In the genomic region with DNA sequence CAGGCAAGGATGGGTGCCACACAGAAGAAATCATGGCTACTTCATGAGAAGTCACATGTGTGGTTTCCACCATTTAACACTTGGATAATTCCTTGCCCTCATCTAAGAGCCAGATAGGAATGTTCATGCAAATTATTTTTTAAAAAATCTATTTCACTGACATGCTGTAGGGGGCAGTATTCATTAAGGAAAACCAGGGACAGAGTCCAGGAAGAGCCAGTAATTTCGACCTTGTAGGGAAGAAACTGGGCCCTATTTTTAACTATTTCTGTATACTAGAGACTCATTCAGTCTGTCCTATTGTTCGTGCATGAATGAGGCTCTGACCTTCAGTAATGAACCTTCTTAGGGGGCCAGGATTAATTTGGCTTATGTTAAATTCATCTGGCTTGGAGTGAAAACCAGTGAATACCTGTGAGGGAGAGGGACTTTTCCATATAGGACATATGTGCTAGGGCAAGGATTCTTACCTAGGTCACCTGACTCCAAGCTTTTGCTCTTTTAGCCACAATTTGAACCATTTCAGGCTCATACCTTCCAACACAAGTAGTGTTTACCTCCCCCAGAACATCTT, we compare ENCODE assay signal across 8 cellular contexts.
A peak's percentile ranks its signal among the peaks of the same experiment; 100 is the strongest.
DNase-seq lines count a peak whose midpoint lies in the region; ATAC-seq lines count a peak whose summit lies in the region.

No MANE protein-coding gene starts in this region.

- intact Hi-C loops in posterior cingulate gyrus (cut with DNase I), result loop anchor here (5.0 to 10.0 kb wide), 3 partner anchors 49 to 222 kb away; no protein-coding TSS in a partner anchor

- ATAC-seq in GM18858 (IDR thresholded peaks at IDR 0.05; ENCODE audit: unreplicated experiment), result no peak
- no peak for ATAC-seq in GM21528 (IDR thresholded peaks at IDR 0.05; ENCODE audit: low FRiP score, unreplicated experiment)

- DNase-seq in DMS79 treated with DMSO at 0.1 percent for 48 hours (lab: John Stamatoyannopoulos, UW) (peak; percentile 64), DMS79 (lab: John Stamatoyannopoulos, UW) (no peak), NCI-H2196 (lab: John Stamatoyannopoulos, UW; ENCODE audit: unreplicated experiment) (peak; percentile 42), cerebellum (ENCODE audit: low spot score) (peak; percentile 63), lung microvascular endothelial cell (ENCODE audit: low read depth in 2 of 2) (peak; percentile 65 to 66), posterior cingulate gyrus (no peak)

Comparison
In these comparisons a context has a peak if more than half of its experiments do, and no peak if none do; other contexts are left out.
1. DNase-seq: peak in DMS79 treated with DMSO at 0.1 percent for 48 hours (single experiment), NCI-H2196 (single experiment), cerebellum (single experiment) and lung microvascular endothelial cell (2 of 2); none in DMS79 (single experiment) and posterior cingulate gyrus (0 of 10).